Comparison of ENCODE assay signal across 9 cellular contexts in genomic region chr1:164617607-164618564, GRCh38. TPM values are rescaled to one million over a fixed set of nuclear protein-coding genes. Genes with fewer than 3 reads are reported as not detected.
DNase-seq lines count a peak whose midpoint lies in the region; ATAC-seq and TF ChIP-seq lines count a peak whose summit lies in the region.
"Had no signal": no experiment of that assay in that cellular context is flagged by ENCODE, and none has a peak within 500 bp of the region (broad histone marks: within the 10 kb centered on the region; RNA-seq: fewer than 3 reads in every experiment).

No MANE protein-coding gene starts in this region.

- H3K4me1 ChIP-seq in Caco-2 (peaks cover 29% of the 10 kb centered on the region), lung (ENCODE audit: control insufficient read depth in 2 of 2, insufficient read depth in 2 of 2, low read length in 2 of 2) (peaks cover 11 to 40% of the 10 kb centered on the region in 2 donors), spleen (peaks cover 0 to 24% (median 12%) of the 10 kb centered on the region in 6 donors)

- intact Hi-C loops in Caco-2 (cut with micrococcal nuclease; ENCODE audit: unreplicated experiment) (loop anchor here (1.0 to 5.0 kb wide), 3 partner anchors 29 to 176 kb away; no protein-coding TSS in a partner anchor), spleen (cut with DNase I; ENCODE audit: low total_unique reads) (no loop called here)

- no peak for TF ChIP-seq POLR2A in spleen (IDR thresholded peaks at IDR 0.05)

- no peaks in the 10 kb centered on the region for H3K27me3 ChIP-seq in Caco-2 (replicated peaks; ENCODE audit: control insufficient read depth, insufficient read depth, low read length)
- no peaks in the 10 kb centered on the region for H3K27me3 ChIP-seq in lung (ENCODE audit: control insufficient read depth, insufficient read depth)
- no peaks in the 10 kb centered on the region for H3K27me3 ChIP-seq in spleen (replicated peaks in 1 of 7)

- TF ChIP-seq CTCF in Caco-2 (IDR thresholded peaks at IDR 0.05; ENCODE audit: insufficient read depth in 1 of 2, low read depth in 1 of 2, low read length in 1 of 2, severe bottlenecking in 1 of 2, unreplicated experiment in 1 of 2): peak; percentile 44 to 46
- peak; percentile 20 for TF ChIP-seq CTCF in lung (IDR thresholded peaks at IDR 0.05; ENCODE audit: control extremely low read depth, extremely low read depth)
- TF ChIP-seq CTCF in spleen (IDR thresholded peaks at IDR 0.05 in 8 of 11, conservative IDR thresholded peaks at IDR 0.05 in 3 of 11): peak in 3 of 11 experiments; percentile 11 to 29 (median 29)

- ATAC-seq in lung (ENCODE audit: insufficient read depth, low FRiP score): peak; percentile 61

- 0 out of 2 replicates have a peak, but pooled peaks cover 2% of the 10 kb centered on the region for H3K36me3 ChIP-seq in Caco-2 (ENCODE audit: control insufficient read depth, insufficient read depth, low read length)
- H3K36me3 ChIP-seq in lung (ENCODE audit: control insufficient read depth in 2 of 2, insufficient read depth in 2 of 2, low read length in 2 of 2): no peaks in the 10 kb centered on the region
- H3K36me3 ChIP-seq in spleen: no peaks in the 10 kb centered on the region

- H3K27ac Mint-ChIP-seq in Caco-2 (ENCODE audit: unreplicated experiment): no peak overlapping the region

- H3K27ac ChIP-seq in adipose tissue (ENCODE audit: low read depth, low read length) (peak overlapping the region; percentile 9), lung (ENCODE audit: low read depth in 1 of 2, low read length in 1 of 2) (peak overlapping the region in 1 of 2 donors; percentile 25), spleen (peak overlapping the region in 1 of 8 donors; percentile 12)

- H3K9me3 ChIP-seq in Caco-2: no peaks in the 10 kb centered on the region
- no peaks in the 10 kb centered on the region for H3K9me3 ChIP-seq in lung (ENCODE audit: control insufficient read depth in 2 of 2, insufficient read depth in 1 of 2, low read length in 1 of 2)
- H3K9me3 ChIP-seq in spleen: no peaks in the 10 kb centered on the region

- peaks cover 30% of the 10 kb centered on the region for H3K4me1 Mint-ChIP-seq in Caco-2 (ENCODE audit: low read depth, unreplicated experiment)

- POLR2A ChIA-PET in Caco-2 (lab: Charles Lee): interaction anchor here (0.5 kb wide), 1 partner anchor 77 kb away, joined by 3 read pairs; no protein-coding TSS in a partner anchor

- WGBS in adipose tissue, 3 donors: 57 to 70% (median 60%) methylated on average over 9 to 10 of the region's 10 CpGs
- WGBS in lung, 2 donors: 55 to 61% methylated on average over 10 of the region's 10 CpGs
- 69 to 84% (median 72%) methylated on average over 8 to 10 of the region's 10 CpGs for WGBS in spleen, 5 donors

- no peak overlapping the region for H3K4me3 Mint-ChIP-seq in Caco-2 (ENCODE audit: unreplicated experiment)

- CTCF ChIA-PET in Caco-2 (lab: Charles Lee): interaction anchor here (0.9 to 1.5 kb wide), 2 partner anchors 42 to 99 kb away, joined by 3 to 4 read pairs; no protein-coding TSS in a partner anchor

- no peaks in the 10 kb centered on the region for H3K9me3 Mint-ChIP-seq in Caco-2 (ENCODE audit: unreplicated experiment)

- no TSS peak for BruUV-seq in Caco-2 (replicated peaks; lab: Mats Ljungman, UMichigan)

- peak in 1 of 2 experiments; percentile 47 for DNase-seq in Caco-2
- peak; percentile 54 for DNase-seq in NAMALWA (ENCODE audit: low spot score)
- peak; percentile 50 for DNase-seq in lung (ENCODE audit: low spot score)
- no peak for DNase-seq in stimulated activated CD4-positive, alpha-beta T cell treated with anti-CD3 and anti-CD28 coated beads, Interleukin-4, amount 100 ng/mL, for 24 hours
- no peak for DNase-seq in mucosa of gallbladder (ENCODE audit: low spot score)
- DNase-seq in spleen: no peak
- no peak for DNase-seq in stimulated activated CD8-positive, alpha-beta memory T cell treated with anti-CD3 and anti-CD28 coated beads, Interleukin-4, amount 100 ng/mL, for 48 hours
- DNase-seq: stimulated activated CD4-positive, alpha-beta T cell treated with anti-CD3 and anti-CD28 coated beads, Interleukin-15, amount 100 ng/mL, for 24 hours had no signal

- H3K4me3 ChIP-seq in Caco-2 (ENCODE audit: low read depth, low read length) (no peak overlapping the region), lung (no peak overlapping the region), spleen (no peak overlapping the region)

- no peaks in the 10 kb centered on the region for H3K27me3 Mint-ChIP-seq in Caco-2 (ENCODE audit: insufficient read depth, unreplicated experiment)

- peaks cover 24% of the 10 kb centered on the region for H3K36me3 Mint-ChIP-seq in Caco-2 (ENCODE audit: insufficient read depth, unreplicated experiment)

RNA-seq across cellular contexts. Expression of gene PBX1, which starts 58.9 kb away (rescaled TPM):
- 101 and 103 TPM in 2 replicates for total RNA-seq in Caco-2 (2022)
- polyA plus RNA-seq in adipose tissue: 10 to 100 TPM; 23.8 to 45.7 (median 24.1) TPM
- total RNA-seq in lung: 100 to 1,000 TPM in 1 of 2 donors, 10 to 100 TPM in 1; 58.0 to 112 TPM
- 1 to 10 TPM; 7.8 to 9.0 TPM for polyA plus RNA-seq in lung
- total RNA-seq in mucosa of gallbladder: 175 TPM
- total RNA-seq in spleen: 10 to 100 TPM; 28.7 to 79.5 (median 33.8) TPM
- 1 to 10 TPM; 3.4 to 4.5 (median 3.8) TPM for polyA plus RNA-seq in spleen

Comparison
In these comparisons a context has a peak if more than half of its experiments do, and no peak if none do; other contexts are left out.
1. DNase-seq: peak in NAMALWA (single experiment) and lung (single experiment); none in stimulated activated CD4-positive, alpha-beta T cell treated with anti-CD3 and anti-CD28 coated beads, Interleukin-4, amount 100 ng/mL, for 24 hours (single experiment), mucosa of gallbladder (single experiment), spleen (single experiment) and stimulated activated CD8-positive, alpha-beta memory T cell treated with anti-CD3 and anti-CD28 coated beads, Interleukin-4, amount 100 ng/mL, for 48 hours (single experiment).